In the genomic region with DNA sequence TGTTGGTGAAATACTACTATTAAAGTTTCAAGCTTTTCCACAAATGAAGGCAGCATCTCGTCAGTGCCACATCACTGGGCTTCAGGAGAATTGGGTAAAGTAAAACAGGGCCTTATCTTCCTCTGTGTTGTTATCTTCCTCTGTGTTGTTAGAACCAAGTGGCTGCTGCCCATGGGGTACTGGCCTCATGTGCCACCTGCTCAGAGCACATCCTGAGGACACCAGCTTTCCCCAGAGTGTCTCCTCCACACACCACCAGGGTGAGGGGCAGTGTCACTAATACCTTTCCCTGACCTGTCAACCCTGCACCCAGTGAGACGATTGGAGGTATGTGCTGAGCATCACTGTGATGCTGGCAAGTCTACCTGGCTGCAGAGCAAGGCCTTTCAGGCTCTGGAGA, we compare ENCODE assay signal across 15 cellular contexts.
"Had no signal": no experiment of that assay in that cellular context is flagged by ENCODE, and none has a peak within 500 bp of the region (broad histone marks: within the 10 kb centered on the region; RNA-seq: fewer than 3 reads in every experiment).

No MANE protein-coding gene starts in this region.

- H3K9me3 Mint-ChIP-seq: endodermal cell, neural progenitor cell had no signal

- H3K4me1 Mint-ChIP-seq: activated CD4-positive, alpha-beta T cell treated with anti-CD3 and anti-CD28 coated beads, Interleukin-2, amount 10 ng/mL, durations not matched to agents 24 days and 14 days; activated naive CD4-positive, alpha-beta T cell treated with anti-CD3 and anti-CD28 coated beads, Interleukin-2, amount 50 U/mL, for 24 hours; neural progenitor cell had no signal

- H3K27ac ChIP-seq: neural progenitor cell, ovary, right lobe of liver had no signal

- H3K27me3 Mint-ChIP-seq: activated CD4-positive, alpha-beta T cell treated with anti-CD3 and anti-CD28 coated beads, Interleukin-2, amount 10 ng/mL, durations not matched to agents 24 days and 14 days; activated naive CD4-positive, alpha-beta T cell treated with anti-CD3 and anti-CD28 coated beads, Interleukin-2, amount 50 U/mL, for 24 hours had no signal

- ATAC-seq: activated CD8-positive, alpha-beta T cell treated with anti-CD3 and anti-CD28 coated beads, Interleukin-2, amount 10 ng/mL, durations not matched to agents 7 days and 5 days had no signal

- DNase-seq: activated CD4-positive, alpha-beta T cell treated with anti-CD3 and anti-CD28 coated beads, Interleukin-2, amount 10 ng/mL, durations not matched to agents 24 days and 14 days; activated CD4-positive, CD25-positive, alpha-beta regulatory T cell; activated CD8-positive, alpha-beta memory T cell treated with anti-CD3 and anti-CD28 coated beads, Interleukin-2, amount 50 U/mL, for 4 hours; activated CD8-positive, alpha-beta T cell treated with anti-CD3 and anti-CD28 coated beads, Interleukin-2, amount 10 ng/mL, durations not matched to agents 7 days and 5 days; activated effector memory CD4-positive, alpha-beta T cell treated with anti-CD3 and anti-CD28 coated beads, Interleukin-2, amount 50 U/mL, for 16 hours; activated T-cell treated with anti-CD3 and anti-CD28 coated beads, Interleukin-2, amount 50 U/mL, for 48 hours; endodermal cell; erythroblast; hypothalamus; ovary; right lobe of liver; stimulated activated CD4-positive, alpha-beta T cell treated with anti-CD3 and anti-CD28 coated beads, Interleukin-1b, Interleukin-23, amount 100 ng/mL, for 48 hours had no signal

- H3K27ac Mint-ChIP-seq: activated CD4-positive, alpha-beta T cell treated with anti-CD3 and anti-CD28 coated beads, Interleukin-2, amount 10 ng/mL, durations not matched to agents 24 days and 14 days; activated CD8-positive, alpha-beta T cell treated with anti-CD3 and anti-CD28 coated beads, Interleukin-2, amount 10 ng/mL, durations not matched to agents 7 days and 5 days; activated naive CD4-positive, alpha-beta T cell treated with anti-CD3 and anti-CD28 coated beads, Interleukin-2, amount 50 U/mL, for 24 hours; endodermal cell; neural progenitor cell had no signal

- H3K4me3 Mint-ChIP-seq: activated CD4-positive, alpha-beta T cell treated with anti-CD3 and anti-CD28 coated beads, Interleukin-2, amount 10 ng/mL, durations not matched to agents 24 days and 14 days; activated CD8-positive, alpha-beta T cell treated with anti-CD3 and anti-CD28 coated beads, Interleukin-2, amount 10 ng/mL, durations not matched to agents 7 days and 5 days; activated naive CD4-positive, alpha-beta T cell treated with anti-CD3 and anti-CD28 coated beads, Interleukin-2, amount 50 U/mL, for 24 hours; endodermal cell; neural progenitor cell had no signal

- H3K27me3 ChIP-seq: neural progenitor cell, ovary, right lobe of liver had no signal

- H3K4me1 ChIP-seq: neural progenitor cell, right lobe of liver had no signal

- H3K36me3 Mint-ChIP-seq: activated naive CD4-positive, alpha-beta T cell treated with anti-CD3 and anti-CD28 coated beads, Interleukin-2, amount 50 U/mL, for 24 hours had no signal

- H3K9me3 ChIP-seq: ovary, right lobe of liver, thoracic aorta had no signal

- H3K4me3 ChIP-seq: neural progenitor cell, ovary, right lobe of liver, thoracic aorta had no signal

- H3K4me2 ChIP-seq: neural progenitor cell had no signal

- H2AFZ ChIP-seq: neural progenitor cell had no signal

- H3K36me3 ChIP-seq: neural progenitor cell, ovary, thoracic aorta had no signal
